Comparison of ENCODE assay signal across 19 cellular contexts in genomic region chr1:61491497-61491896, GRCh38.
DNase-seq lines count a peak whose midpoint lies in the region; ATAC-seq and TF ChIP-seq lines count a peak whose summit lies in the region.
"Had no signal": no experiment of that assay in that cellular context is flagged by ENCODE, and none has a peak within 500 bp of the region (broad histone marks: within the 10 kb centered on the region; RNA-seq: fewer than 3 reads in every experiment).

No MANE protein-coding gene starts in this region.

- intact Hi-C loops in esophagus squamous epithelium (cut with DNase I) (no loop called here), sciatic nerve (cut with DNase I) (no loop called here)

- TF ChIP-seq CTCF in esophagus squamous epithelium (IDR thresholded peaks at IDR 0.05), result no peak

- H3K4me1 ChIP-seq in esophagus squamous epithelium, result peaks cover 0 to under 1% (median 0%) of the 10 kb centered on the region in 3 donors

- DNase-seq in GM03348 (ENCODE audit: low spot score), result peak; percentile 34
- DNase-seq in esophagus squamous epithelium (lab: John Stamatoyannopoulos, UW), result no peak
- DNase-seq in kidney glomerular epithelial cell (lab: John Stamatoyannopoulos, UW), result peak; percentile 72
- no peak for DNase-seq in sciatic nerve (ENCODE audit: low spot score)
- no peak for DNase-seq in NCI-H748 (lab: John Stamatoyannopoulos, UW; ENCODE audit: unreplicated experiment)
- no peak for DNase-seq in HuH-7.5 (ENCODE audit: low spot score)
- DNase-seq in effector CD8-positive, alpha-beta T cell (lab: John Stamatoyannopoulos, UW), result no peak
- no peak for DNase-seq in NCI-H2227 treated with DMSO at 0.1 percent for 48 hours (lab: John Stamatoyannopoulos, UW)
- DNase-seq: activated naive CD8-positive, alpha-beta T cell treated with anti-CD3 and anti-CD28 coated beads, Interleukin-2, amount 10 ng/mL, durations not matched to agents 7 days and 5 days; activated T-cell treated with anti-CD3 and anti-CD28 coated beads, Interleukin-2, amount 50 U/mL, for 1 hour; DND-41; Kasumi-1; naive thymus-derived CD8-positive, alpha-beta T cell; NCI-H1417; NCI-H345; stimulated activated naive CD8-positive, alpha-beta T cell treated with anti-CD3 and anti-CD28 coated beads, Interleukin-15, amount 100 ng/mL, for 72 hours had no signal

- no peaks in the 10 kb centered on the region for H3K36me3 ChIP-seq in esophagus squamous epithelium
- H3K36me3 ChIP-seq: cardiac muscle cell, prostate gland had no signal

- peak; percentile 87 for ATAC-seq in sciatic nerve
- ATAC-seq: naive thymus-derived CD8-positive, alpha-beta T cell; stimulated activated naive CD8-positive, alpha-beta T cell treated with anti-CD3 and anti-CD28 coated beads, Interleukin-15, amount 100 ng/mL, for 72 hours had no signal

- no peak overlapping the region for H3K4me3 ChIP-seq in esophagus squamous epithelium
- H3K4me3 ChIP-seq: cardiac muscle cell, prostate gland had no signal

- TF ChIP-seq POLR2A in esophagus squamous epithelium (IDR thresholded peaks at IDR 0.05), result no peak

- H3K27me3 ChIP-seq in esophagus squamous epithelium, result no peaks in the 10 kb centered on the region
- H3K27me3 ChIP-seq: cardiac muscle cell had no signal

- H3K9me3 ChIP-seq in esophagus squamous epithelium, result no peaks in the 10 kb centered on the region
- H3K9me3 ChIP-seq: prostate gland had no signal

- peak overlapping the region in 3 of 4 donors; percentile 30 to 82 (median 60) for H3K27ac ChIP-seq in esophagus squamous epithelium
- H3K27ac ChIP-seq: cardiac muscle cell, prostate gland, RWPE1 had no signal

- WGBS in esophagus squamous epithelium, 2 donors, result 45 to 51% methylated on average over 4 of the region's 4 CpGs

Comparison
In these comparisons a context has a peak if more than half of its experiments do, and no peak if none do; other contexts are left out.
1. DNase-seq: peak in GM03348 (single experiment) and kidney glomerular epithelial cell (single experiment); none in esophagus squamous epithelium (single experiment), sciatic nerve (single experiment), NCI-H748 (single experiment), HuH-7.5 (single experiment), effector CD8-positive, alpha-beta T cell (single experiment) and NCI-H2227 treated with DMSO at 0.1 percent for 48 hours (single experiment).